ENCODE assay signal across 13 cellular contexts in genomic region chr15:72585659-72586058, GRCh38.
DNase-seq lines count a peak whose midpoint lies in the region; ATAC-seq, FAIRE-seq and TF ChIP-seq lines count a peak whose summit lies in the region.
"Had no signal": no experiment of that assay in that cellular context is flagged by ENCODE, and none has a peak within 500 bp of the region (broad histone marks: within the 10 kb centered on the region; RNA-seq: fewer than 3 reads in every experiment).

No MANE protein-coding gene starts in this region.

- no peak overlapping the region for H2AFZ ChIP-seq in HepG2 (ENCODE audit: low read length)

- H3K9me3 ChIP-seq in HepG2 (ENCODE audit: low read length): no peaks in the 10 kb centered on the region
- H3K9me3 ChIP-seq: esophagus squamous epithelium had no signal

- TF ChIP-seq POLR2A in HepG2 (IDR thresholded peaks at IDR 0.05; ENCODE audit: insufficient read depth in 1 of 2, low read depth in 2 of 2, low read length in 2 of 2): no peak

- BruUV-seq in HepG2 (replicated peaks; lab: Mats Ljungman, UMichigan): TSS peak; percentile 14

- TF ChIP-seq EP300 in Ishikawa (IDR thresholded peaks at IDR 0.05; ENCODE audit: borderline replicate concordance) (no peak), HepG2 (IDR thresholded peaks at IDR 0.05; ENCODE audit: low read depth in 2 of 2, low read length in 2 of 2) (no peak), HepG2 (CRISPR knock-in tag; IDR thresholded peaks at IDR 0.05; ENCODE audit: borderline replicate concordance) (no peak)

- POLR2A ChIA-PET in HepG2 (lab: Yijun Ruan, JAX): no interaction called here

- H3K27ac ChIP-seq in brain microvascular endothelial cell: no peak overlapping the region
- H3K27ac ChIP-seq in HepG2 (ENCODE audit: extremely low read length, insufficient read depth, low read length): no peak overlapping the region
- H3K27ac ChIP-seq: esophagus squamous epithelium had no signal

- H3K27me3 ChIP-seq in brain microvascular endothelial cell (replicated peaks): no peaks in the 10 kb centered on the region
- H3K27me3 ChIP-seq in HepG2 (ENCODE audit: control insufficient read depth in 1 of 2, insufficient read depth in 2 of 2, low read length in 2 of 2): no peaks in the 10 kb centered on the region
- H3K27me3 ChIP-seq: esophagus squamous epithelium had no signal

- TF ChIP-seq RAD21 in Ishikawa (IDR thresholded peaks at IDR 0.05; ENCODE audit: low read depth) (0 out of 2 replicates have a peak, but pooled peaks have one; percentile 2), HepG2 (CRISPR knock-in tag; IDR thresholded peaks at IDR 0.05) (no peak)

- no peaks in the 10 kb centered on the region for H3K4me1 ChIP-seq in HepG2 (ENCODE audit: insufficient read depth, low read length)
- H3K4me1 ChIP-seq: esophagus squamous epithelium had no signal

- no peak overlapping the region for H3K4me2 ChIP-seq in HepG2 (ENCODE audit: low read depth, low read length)

- H3K36me3 ChIP-seq in brain microvascular endothelial cell (replicated peaks) (peaks cover 31% of the 10 kb centered on the region), HepG2 (replicated peaks in 1 of 2; ENCODE audit: control insufficient read depth in 1 of 2, insufficient read depth in 2 of 2, low read length in 2 of 2) (peaks cover 9 to 32% of the 10 kb centered on the region in 2 experiments)

- H3K4me3 ChIP-seq in brain microvascular endothelial cell (ENCODE audit: low read depth, low read length) (no peak overlapping the region), HepG2 (replicated peaks in 1 of 3; ENCODE audit: insufficient read depth in 1 of 3, low read depth in 2 of 3, low read length in 3 of 3) (no peak overlapping the region)
- H3K4me3 ChIP-seq: esophagus squamous epithelium had no signal

- no peak overlapping the region for H3K9ac ChIP-seq in HepG2 (ENCODE audit: insufficient read depth, low read depth, low read length)

- TF ChIP-seq CTCF in brain microvascular endothelial cell (IDR thresholded peaks at IDR 0.05; ENCODE audit: low read depth, low read length, missing control alignments) (peak; percentile 67), HepG2 (CRISPR knock-in tag; IDR thresholded peaks at IDR 0.05) (no peak)

- no peaks in the 10 kb centered on the region for H4K20me1 ChIP-seq in HepG2 (ENCODE audit: insufficient read depth, low read length)

- CTCF ChIA-PET in HepG2 (lab: Yijun Ruan, JAX; ENCODE audit: low intra/inter-chr PET ratio, low total read pairs): no interaction called here

- ATAC-seq in HepG2 (peak; percentile 33; the same call in 1 of the 3 replicates), HG02938 (IDR thresholded peaks at IDR 0.05; ENCODE audit: unreplicated experiment) (no peak), GM19023 (IDR thresholded peaks at IDR 0.05; ENCODE audit: unreplicated experiment) (no peak)

- no peak for FAIRE-seq in HepG2 (lab: Jason Lieb, UNC)

- intact Hi-C loops in HepG2 (cut with micrococcal nuclease; ENCODE audit: unreplicated experiment): no loop called here

- in situ Hi-C loops in brain microvascular endothelial cell (cut with HindIII; ENCODE audit: low pct_ligation_motif_present, low sequenced_read_pairs): no loop called here
- in situ Hi-C loops in HepG2 (cut with HindIII; ENCODE audit: extremely low pct_ligation_motif_present, low pct_unique_long_range_greater_than_20kb): no loop called here

- peak; percentile 5 for DNase-seq in COR-L47 (lab: John Stamatoyannopoulos, UW)
- peak; percentile 22 for DNase-seq in brain microvascular endothelial cell
- DNase-seq in HepG2 (ENCODE audit: low spot score): peak; percentile 7
- no peak for DNase-seq in UCSD-AML1 (lab: John Stamatoyannopoulos, UW; ENCODE audit: unreplicated experiment)
- DNase-seq in activated gamma-delta T cell treated with Interleukin-2 at 50 U/mL for 16 hours: no peak
- DNase-seq: activated naive CD4-positive, alpha-beta T cell; esophagus squamous epithelium; GF-D8; KBM-7; stimulated activated CD4-positive, alpha-beta T cell treated with anti-CD3 and anti-CD28 coated beads, Interleukin-12 subunit alpha, Interleukin-12 subunit beta, amount 100 ng/mL, for 4 hours had no signal

- no peaks in the 10 kb centered on the region for H3K79me2 ChIP-seq in HepG2 (ENCODE audit: insufficient read depth, low read length)

TF ChIP-seq in Ishikawa, 13 proteins besides CTCF, POLR2A, EP300 and RAD21 (continues in another document):
- TF ChIP-seq FOXM1 (IDR thresholded peaks at IDR 0.05; ENCODE audit: borderline replicate concordance, low read depth): no peak
- TF ChIP-seq TCF12 (IDR thresholded peaks at IDR 0.05; ENCODE audit: low read depth): no peak
- no peak for TF ChIP-seq USF1 (IDR thresholded peaks at IDR 0.05)
- no peak for TF ChIP-seq CEBPB (IDR thresholded peaks at IDR 0.05)
- no peak for TF ChIP-seq REST (IDR thresholded peaks at IDR 0.05; ENCODE audit: low read depth)
- TF ChIP-seq CREB1 (IDR thresholded peaks at IDR 0.05; ENCODE audit: low read depth): no peak
- TF ChIP-seq EGR1 (IDR thresholded peaks at IDR 0.05): no peak

TF ChIP-seq in HepG2, 621 proteins besides CTCF, POLR2A, EP300 and RAD21:
- TF ChIP-seq CSRNP2 (CRISPR knock-in tag; conservative IDR thresholded peaks at IDR 0.05; ENCODE audit: low read depth) (no peak), RBM22 (optimal IDR thresholded peaks at IDR 0.05; ENCODE audit: low read length) (peak; percentile 51), GATAD1 (CRISPR knock-in tag; IDR thresholded peaks at IDR 0.05) (no peak), STAG1 (CRISPR knock-in tag; IDR thresholded peaks at IDR 0.05) (peak; percentile 29)

Comparison
In these comparisons a context has a peak if more than half of its experiments do, and no peak if none do; other contexts are left out.
1. DNase-seq: peak in COR-L47 (single experiment), brain microvascular endothelial cell (single experiment) and HepG2 (single experiment); none in UCSD-AML1 (single experiment) and activated gamma-delta T cell treated with Interleukin-2 at 50 U/mL for 16 hours (single experiment).